In the genomic region with DNA sequence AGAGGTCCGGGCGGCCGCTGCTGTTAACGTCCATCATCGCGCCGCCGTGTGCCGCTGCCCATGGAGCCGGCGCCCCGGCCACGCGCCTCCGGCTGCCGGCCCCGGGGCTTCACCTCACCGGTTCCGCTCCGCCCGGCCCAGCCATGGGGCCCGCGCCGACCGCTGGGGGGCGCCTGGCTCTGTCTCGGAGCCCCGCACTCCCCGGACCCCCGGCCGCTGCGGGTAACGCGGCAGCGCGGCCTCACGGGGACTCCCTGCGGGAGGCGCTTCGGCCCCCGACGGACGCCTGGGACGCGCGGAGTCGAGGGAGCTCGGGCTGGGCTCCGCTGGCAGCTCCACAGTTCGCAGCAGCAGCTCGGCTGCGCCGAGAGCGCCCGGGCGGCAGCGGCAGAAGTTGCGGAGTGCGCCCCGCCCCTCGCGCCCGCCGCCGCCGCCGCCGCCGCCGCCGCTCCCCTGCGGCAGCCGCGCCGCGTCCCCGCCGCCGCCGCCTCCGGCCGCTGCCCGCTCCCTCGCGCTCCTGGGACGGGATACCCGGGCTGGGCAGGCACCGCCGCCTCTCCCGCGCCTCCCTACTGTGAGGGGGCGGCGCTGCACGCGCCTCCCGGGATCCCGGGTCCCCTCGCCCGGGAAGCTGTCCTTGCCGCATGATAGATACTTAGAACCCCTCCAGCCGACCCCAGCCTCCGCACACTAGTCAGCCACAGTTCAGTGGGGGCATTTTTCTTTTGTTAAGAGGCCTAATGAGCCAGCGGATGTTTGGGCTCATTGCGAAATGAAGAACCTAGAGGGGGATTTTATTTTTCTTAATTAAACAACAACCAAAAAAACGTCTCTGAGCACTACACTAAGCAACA, we compare ENCODE assay signal across 8 cellular contexts. TPM values are rescaled to one million over a fixed set of nuclear protein-coding genes. Genes with fewer than 3 reads are reported as not detected.
DNase-seq lines count a peak whose midpoint lies in the region; ATAC-seq lines count a peak whose summit lies in the region.

Gene HTR7 (minus strand): TSS at position 405 of the 854 bp plus-strand sequence. CDS start 368 bp downstream, at position 37.

- H3K4me3 Mint-ChIP-seq in activated naive CD8-positive, alpha-beta T cell treated with anti-CD3 and anti-CD28 coated beads for 36 hours, result peak within 1 kb of the TSS; percentile 79

- DNase-seq in AG08395 (ENCODE audit: low spot score) (peak; percentile 57), SK-N-DZ (ENCODE audit: low spot score) (peak; percentile 58), left ventricle myocardium superior (peak; percentile 82), putamen (ENCODE audit: low spot score) (peak; percentile 3), NCI-H2029 treated with DMSO at 0.1 percent for 48 hours (lab: John Stamatoyannopoulos, UW) (no peak)
- DNase-seq in activated naive CD8-positive, alpha-beta T cell treated with anti-CD3 and anti-CD28 coated beads for 36 hours, result peak; percentile 57

- H3K36me3 Mint-ChIP-seq in activated naive CD8-positive, alpha-beta T cell treated with anti-CD3 and anti-CD28 coated beads for 36 hours, result no peaks in the 10 kb centered on the region

- H3K9me3 Mint-ChIP-seq in activated naive CD8-positive, alpha-beta T cell treated with anti-CD3 and anti-CD28 coated beads for 36 hours, result no peaks in the 10 kb centered on the region

- peaks cover 7% of the 10 kb centered on the region for H3K4me1 Mint-ChIP-seq in activated naive CD8-positive, alpha-beta T cell treated with anti-CD3 and anti-CD28 coated beads for 36 hours

- intact Hi-C loops in left ventricle myocardium superior (cut with micrococcal nuclease), result no loop called here

- H3K27ac Mint-ChIP-seq in activated naive CD8-positive, alpha-beta T cell treated with anti-CD3 and anti-CD28 coated beads for 36 hours, result no peak within 1 kb of the TSS

- peak; percentile 52 for ATAC-seq in GM18520 (IDR thresholded peaks at IDR 0.05; ENCODE audit: unreplicated experiment)
- ATAC-seq in HG03066 (IDR thresholded peaks at IDR 0.05; ENCODE audit: low read depth, unreplicated experiment), result peak; percentile 60
- ATAC-seq in left ventricle myocardium superior, result peak; percentile 95

- peaks cover 75% of the 10 kb centered on the region for H3K27me3 Mint-ChIP-seq in activated naive CD8-positive, alpha-beta T cell treated with anti-CD3 and anti-CD28 coated beads for 36 hours

RNA-seq across cellular contexts. Expression of gene HTR7, which starts in this region (rescaled TPM):
- 0.26 and 0.62 TPM in 2 replicates for polyA plus RNA-seq in SK-N-DZ (2014; cell fraction: cytosol; rRNA removed)
- 0.11 TPM in 1 of 2 replicates, not detected in the other for polyA plus RNA-seq in SK-N-DZ (2014; cell fraction: nucleus; rRNA removed)
- not detected for total RNA-seq in activated naive CD8-positive, alpha-beta T cell treated with anti-CD3 and anti-CD28 coated beads for 36 hours
- not detected for total RNA-seq in left ventricle myocardium superior

Comparison
In these comparisons a context has a peak if more than half of its experiments do, and no peak if none do; other contexts are left out.
1. Peak in DNase-seq in activated naive CD8-positive, alpha-beta T cell treated with anti-CD3 and anti-CD28 coated beads for 36 hours; RNA of the gene not detected or under 1 TPM.
2. Peak in DNase-seq and ATAC-seq in left ventricle myocardium superior; RNA of the gene not detected or under 1 TPM.